Comparison of ENCODE assay signal across 16 cellular contexts in the genomic region with DNA sequence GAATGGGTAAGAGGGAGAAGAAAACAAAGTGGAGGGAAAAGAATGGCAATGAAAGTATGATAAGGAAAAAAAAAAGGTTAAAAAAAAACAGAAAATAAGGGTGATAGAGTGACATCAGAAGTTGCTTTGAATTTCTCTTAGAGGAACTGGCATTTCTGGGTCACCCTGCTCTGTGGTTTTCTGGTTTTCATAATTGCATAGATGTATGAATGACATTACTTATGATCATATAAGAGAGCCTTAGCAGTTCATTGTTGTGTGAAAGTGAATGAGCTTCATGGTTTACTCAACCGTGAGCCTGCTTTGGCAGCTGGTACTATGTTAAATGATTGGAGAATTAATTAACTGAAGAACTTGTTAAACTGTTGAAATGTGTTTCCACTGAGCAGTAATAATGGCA.
A peak's percentile ranks its signal among the peaks of the same experiment; 100 is the strongest.
DNase-seq lines count a peak whose midpoint lies in the region; ATAC-seq lines count a peak whose summit lies in the region.
"Had no signal": no experiment of that assay in that cellular context is flagged by ENCODE, and none has a peak within 500 bp of the region (broad histone marks: within the 10 kb centered on the region; RNA-seq: fewer than 3 reads in every experiment).

No MANE protein-coding gene starts in this region.

- H3K27me3 Mint-ChIP-seq in stimulated activated naive CD8-positive, alpha-beta T cell treated with anti-CD3 and anti-CD28 coated beads, Interleukin-15, Interleukin-2, amounts not matched to agents 100 ng/mL and 50 ng/mL, for 24 hours, result no peaks in the 10 kb centered on the region

- H3K4me1 ChIP-seq in SJCRH30, result no peaks in the 10 kb centered on the region

- H3K4me3 Mint-ChIP-seq in stimulated activated naive CD8-positive, alpha-beta T cell treated with anti-CD3 and anti-CD28 coated beads, Interleukin-15, Interleukin-2, amounts not matched to agents 100 ng/mL and 50 ng/mL, for 24 hours, result no peak overlapping the region

- H3K27ac ChIP-seq in SJCRH30, result no peak overlapping the region
- H3K27ac ChIP-seq: RWPE1 had no signal

- H3K36me3 ChIP-seq in SJCRH30, result no peaks in the 10 kb centered on the region

- H3K4me3 ChIP-seq in SJCRH30, result no peak overlapping the region

- DNase-seq in NCI-H2171 treated with DMSO at 0.1 percent for 48 hours (lab: John Stamatoyannopoulos, UW) (peak; percentile 3), NCI-H2171 (lab: John Stamatoyannopoulos, UW) (no peak), MV-4-11 (lab: John Stamatoyannopoulos, UW) (peak; percentile 62), NCI-H446 (lab: John Stamatoyannopoulos, UW) (no peak), SJCRH30 (no peak), SKM-1 treated with dmso at 0.1 percent for 144 hours (lab: John Stamatoyannopoulos, UW; ENCODE audit: unreplicated experiment) (no peak)
- DNase-seq: activated T-cell treated with anti-CD3 and anti-CD28 coated beads for 4 hours, GDM1, islet precursor cell, midbrain, NCI-H524, nucleus accumbens, small intestine had no signal

- peak; percentile 56 for ATAC-seq in GM21576 (IDR thresholded peaks at IDR 0.05; ENCODE audit: unreplicated experiment)

- H3K36me3 Mint-ChIP-seq in stimulated activated naive CD8-positive, alpha-beta T cell treated with anti-CD3 and anti-CD28 coated beads, Interleukin-15, Interleukin-2, amounts not matched to agents 100 ng/mL and 50 ng/mL, for 24 hours (ENCODE audit: low read depth), result no peaks in the 10 kb centered on the region

- H3K4me1 Mint-ChIP-seq in stimulated activated naive CD8-positive, alpha-beta T cell treated with anti-CD3 and anti-CD28 coated beads, Interleukin-15, Interleukin-2, amounts not matched to agents 100 ng/mL and 50 ng/mL, for 24 hours (ENCODE audit: low read depth), result peaks cover 11% of the 10 kb centered on the region

- peak overlapping the region; percentile 36 for H3K27ac Mint-ChIP-seq in stimulated activated naive CD8-positive, alpha-beta T cell treated with anti-CD3 and anti-CD28 coated beads, Interleukin-15, Interleukin-2, amounts not matched to agents 100 ng/mL and 50 ng/mL, for 24 hours

- no peaks in the 10 kb centered on the region for H3K9me3 Mint-ChIP-seq in stimulated activated naive CD8-positive, alpha-beta T cell treated with anti-CD3 and anti-CD28 coated beads, Interleukin-15, Interleukin-2, amounts not matched to agents 100 ng/mL and 50 ng/mL, for 24 hours

- 0 out of 2 replicates have a peak, but pooled peaks cover 5% of the 10 kb centered on the region for H3K27me3 ChIP-seq in SJCRH30

- H3K9me3 ChIP-seq in SJCRH30 (replicated peaks), result no peaks in the 10 kb centered on the region

Comparison
In these comparisons a context has a peak if more than half of its experiments do, and no peak if none do; other contexts are left out.
1. DNase-seq: peak in NCI-H2171 treated with DMSO at 0.1 percent for 48 hours (single experiment) and MV-4-11 (single experiment); none in NCI-H2171 (single experiment), NCI-H446 (0 of 2), SJCRH30 (0 of 2) and SKM-1 treated with dmso at 0.1 percent for 144 hours (single experiment).